In genomic region chr3:172056416-172056815, GRCh38 we compare ENCODE assay signal across 19 cellular contexts. TPM values are rescaled to one million over a fixed set of nuclear protein-coding genes. Genes with fewer than 3 reads are reported as not detected.
DNase-seq lines count a peak whose midpoint lies in the region; ATAC-seq, FAIRE-seq and TF ChIP-seq lines count a peak whose summit lies in the region.
"Had no signal": no experiment of that assay in that cellular context is flagged by ENCODE, and none has a peak within 500 bp of the region (broad histone marks: within the 10 kb centered on the region; RNA-seq: fewer than 3 reads in every experiment).

No MANE protein-coding gene starts in this region.

- no peak overlapping the region for H2AFZ ChIP-seq in astrocyte (ENCODE audit: low read depth, low read length)

- FAIRE-seq in H54 (lab: Jason Lieb, UNC) (peak; percentile 23), astrocyte (lab: Jason Lieb, UNC) (no peak)
- FAIRE-seq: colon, HTR-8/SVneo had no signal

- H3K4me3 Mint-ChIP-seq in astrocyte (ENCODE audit: unreplicated experiment) (no peak overlapping the region), endodermal cell (no peak overlapping the region)
- H3K4me3 Mint-ChIP-seq: activated T-cell treated with anti-CD3 and anti-CD28 coated beads, Interleukin-2, amount 50 U/mL, for 72 hours had no signal

- no peaks in the 10 kb centered on the region for H3K9me3 Mint-ChIP-seq in astrocyte (ENCODE audit: unreplicated experiment)
- no peaks in the 10 kb centered on the region for H3K9me3 Mint-ChIP-seq in endodermal cell
- H3K9me3 Mint-ChIP-seq: activated T-cell treated with anti-CD3 and anti-CD28 coated beads, Interleukin-2, amount 50 U/mL, for 72 hours had no signal

- no peak for TF ChIP-seq POLR2A in H54 (IDR thresholded peaks at IDR 0.05; ENCODE audit: low read depth, low read length)

- H3K27ac Mint-ChIP-seq in astrocyte (ENCODE audit: unreplicated experiment) (peak overlapping the region; percentile 3), endodermal cell (no peak overlapping the region)

- TF ChIP-seq CTCF in astrocyte (IDR thresholded peaks at IDR 0.05; ENCODE audit: insufficient read depth, low read depth, low read length) (no peak), endodermal cell (conservative IDR thresholded peaks at IDR 0.05) (no peak)

- WGBS in endodermal cell (ENCODE audit: insufficient coverage in 1 of 2, insufficient read length in 1 of 2), 2 experiments, result 94 to 96% methylated on average over 2 to 3 of the region's 3 CpGs

- H3K9me3 ChIP-seq in astrocyte (ENCODE audit: insufficient read depth, low read depth, low read length) (no peaks in the 10 kb centered on the region), mucosa of stomach (ENCODE audit: control insufficient read depth, low read length) (no peaks in the 10 kb centered on the region), subcutaneous abdominal adipose tissue (ENCODE audit: control insufficient read depth in 5 of 5, low read length in 5 of 5) (no peaks in the 10 kb centered on the region), endodermal cell (ENCODE audit: control insufficient read depth, low read length) (peaks cover 5% of the 10 kb centered on the region)

- peaks cover 97% of the 10 kb centered on the region for H3K79me2 ChIP-seq in astrocyte (ENCODE audit: insufficient read depth, low read length)

- peaks cover 18% of the 10 kb centered on the region for H3K36me3 Mint-ChIP-seq in astrocyte (ENCODE audit: low read depth, unreplicated experiment)
- H3K36me3 Mint-ChIP-seq in endodermal cell (ENCODE audit: low read depth), result peaks cover 37% of the 10 kb centered on the region

- no peak overlapping the region for H3K4me2 ChIP-seq in astrocyte (ENCODE audit: low read length)

- DNase-seq in H54 (ENCODE audit: insufficient read length, low spot score) (no peak), astrocyte (ENCODE audit: low read depth) (no peak), sciatic nerve (ENCODE audit: low spot score) (no peak), endodermal cell (no peak)
- no peak for DNase-seq in stimulated activated CD4-positive, alpha-beta T cell treated with anti-CD3 and anti-CD28 coated beads, Interleukin-2, amount 100 ng/mL, for 48 hours
- DNase-seq: activated CD4-positive, alpha-beta T cell treated with anti-CD3 and anti-CD28 coated beads, Interleukin-2, amount 50 U/mL, for 48 hours; activated T-cell treated with anti-CD3 and anti-CD28 coated beads, Interleukin-2, amount 50 U/mL, for 72 hours; amniotic stem cell; C1 segment of cervical spinal cord; DND-41; glutamatergic neuron; NCI-H2029; NCI-H510A treated with DMSO at 0.1 percent for 48 hours had no signal

- peaks cover 6% of the 10 kb centered on the region for H3K4me1 ChIP-seq in astrocyte (ENCODE audit: insufficient read depth, low read length)
- H3K4me1 ChIP-seq in mucosa of stomach (ENCODE audit: control insufficient read depth, insufficient read depth, low read length), result peaks cover 37% of the 10 kb centered on the region
- H3K4me1 ChIP-seq in subcutaneous abdominal adipose tissue (ENCODE audit: control insufficient read depth in 5 of 5, insufficient read depth in 5 of 5, low read length in 5 of 5), result peaks cover 2 to 45% (median 45%) of the 10 kb centered on the region in 5 donors
- peaks cover 7% of the 10 kb centered on the region for H3K4me1 ChIP-seq in endodermal cell (ENCODE audit: control insufficient read depth, insufficient read depth, low read length)

- peaks cover 15% of the 10 kb centered on the region for H3K36me3 ChIP-seq in astrocyte (ENCODE audit: insufficient read depth, low read length)
- H3K36me3 ChIP-seq in mucosa of stomach (ENCODE audit: control insufficient read depth, insufficient read depth, low read length), result peaks cover 4% of the 10 kb centered on the region
- peaks cover 8 to 20% (median 15%) of the 10 kb centered on the region in 5 donors for H3K36me3 ChIP-seq in subcutaneous abdominal adipose tissue (ENCODE audit: control insufficient read depth in 5 of 5, insufficient read depth in 5 of 5, low read length in 5 of 5)
- peaks cover 71% of the 10 kb centered on the region for H3K36me3 ChIP-seq in endodermal cell (ENCODE audit: control insufficient read depth, insufficient read depth, low read length)

- H3K9ac ChIP-seq in astrocyte (ENCODE audit: low read length) (no peak overlapping the region), mucosa of stomach (ENCODE audit: low read length) (peak overlapping the region; percentile 5), subcutaneous abdominal adipose tissue (ENCODE audit: low read length in 5 of 5) (peak overlapping the region in 1 of 5 donors; percentile 40), endodermal cell (ENCODE audit: extremely low read depth, low read length, poor library complexity, severe bottlenecking) (no peak overlapping the region)

- H4K20me1 ChIP-seq in astrocyte (ENCODE audit: insufficient read depth, low read length), result peaks cover 94% of the 10 kb centered on the region

- intact Hi-C loops in sciatic nerve (cut with DNase I), result no loop called here

- H3K27ac ChIP-seq in astrocyte (ENCODE audit: low read depth, low read length) (peak overlapping the region; percentile 15), subcutaneous abdominal adipose tissue (ENCODE audit: low read depth, low read length) (peak overlapping the region; percentile 66), endodermal cell (ENCODE audit: low read depth, low read length) (no peak overlapping the region)
- H3K27ac ChIP-seq: epithelial cell of prostate had no signal

- ATAC-seq in sciatic nerve, result no peak
- ATAC-seq: activated T-cell treated with anti-CD3 and anti-CD28 coated beads, Interleukin-2, amount 50 U/mL, for 72 hours; PC-3 had no signal

- H3K4me1 Mint-ChIP-seq in astrocyte (ENCODE audit: low read depth, unreplicated experiment) (peaks cover 73% of the 10 kb centered on the region), endodermal cell (peaks cover 56% of the 10 kb centered on the region)

- H3K27me3 Mint-ChIP-seq in astrocyte (ENCODE audit: low read depth, unreplicated experiment), result no peaks in the 10 kb centered on the region
- H3K27me3 Mint-ChIP-seq in endodermal cell (ENCODE audit: insufficient read depth), result no peaks in the 10 kb centered on the region

- H3K27me3 ChIP-seq in astrocyte (ENCODE audit: insufficient read depth, low read length), result no peaks in the 10 kb centered on the region
- H3K27me3 ChIP-seq in mucosa of stomach (ENCODE audit: control insufficient read depth, insufficient read depth, low read length), result no peaks in the 10 kb centered on the region
- no peaks in the 10 kb centered on the region for H3K27me3 ChIP-seq in subcutaneous abdominal adipose tissue (ENCODE audit: control insufficient read depth in 5 of 5, insufficient read depth in 4 of 5, low read length in 5 of 5)
- H3K27me3 ChIP-seq in endodermal cell (ENCODE audit: control insufficient read depth, insufficient read depth, low read length, poor library complexity, severe bottlenecking), result no peaks in the 10 kb centered on the region

- H3K4me3 ChIP-seq in astrocyte (ENCODE audit: insufficient read depth, low read depth, low read length) (no peak overlapping the region), mucosa of stomach (ENCODE audit: low read length) (no peak overlapping the region), subcutaneous abdominal adipose tissue (ENCODE audit: low read depth in 1 of 5, low read length in 5 of 5) (no peak overlapping the region), endodermal cell (ENCODE audit: low read length) (no peak overlapping the region)

RNA-seq across cellular contexts. Expression of gene FNDC3B, which starts 17.0 kb away (rescaled TPM):
- 327 and 332 TPM in 2 replicates for total RNA-seq in astrocyte
- 171 TPM for total RNA-seq in sciatic nerve
- total RNA-seq in endodermal cell, result 100 to 1,000 TPM in 1 of 2 donors, 10 to 100 TPM in 1; 80.6 to 107 TPM
- polyA plus RNA-seq in endodermal cell (2013, experiment 1 of 2), result 31.9 TPM
- 32.7 TPM for polyA plus RNA-seq in endodermal cell (2013, experiment 2 of 2)
